In genomic region chr4:87293889-87294288, GRCh38 we compare ENCODE assay signal across 4 cellular contexts. TPM values are rescaled to one million over a fixed set of nuclear protein-coding genes. Genes with fewer than 3 reads are reported as not detected.
"Had no signal": no experiment of that assay in that cellular context is flagged by ENCODE, and none has a peak within 500 bp of the region (broad histone marks: within the 10 kb centered on the region; RNA-seq: fewer than 3 reads in every experiment).

No MANE protein-coding gene starts in this region.

RNA-seq across cellular contexts. Expression of gene HSD17B13, which starts 28.8 kb away (rescaled TPM):
- total RNA-seq: GM23248, GM23338, H9, HFFc6 had no signal
- polyA plus RNA-seq: GM23248 had no signal
